Comparison of ENCODE assay signal across 1 cellular context in the genomic region with DNA sequence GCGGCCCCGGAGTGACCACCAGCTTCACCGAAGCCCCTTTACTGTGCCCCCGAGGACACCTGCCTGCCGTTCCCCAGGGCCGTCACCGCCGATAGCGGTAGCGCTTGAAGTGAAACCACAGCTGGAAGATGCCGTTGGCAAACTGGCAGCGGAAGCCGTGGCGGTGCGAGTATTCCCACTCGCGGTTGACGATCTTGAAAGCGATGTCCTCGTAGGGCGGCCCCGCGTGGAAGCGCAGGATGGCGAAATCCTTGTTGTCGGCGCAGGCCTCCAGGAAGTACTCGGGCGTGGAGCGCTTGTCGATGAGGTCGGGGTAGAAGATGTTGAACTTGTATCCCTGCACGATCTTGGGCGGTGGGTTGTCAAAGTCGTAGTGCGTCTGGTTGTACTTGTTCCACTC.
TF ChIP-seq lines count a peak whose summit lies in the region.

No MANE protein-coding gene starts in this region.

TF ChIP-seq in endothelial cell of umbilical vein, 7 proteins besides CTCF, POLR2A, EP300 and RAD21:
- TF ChIP-seq FOS (IDR thresholded peaks at IDR 0.05; ENCODE audit: borderline replicate concordance, insufficient read depth, low read length) (no peak), JUN (IDR thresholded peaks at IDR 0.05; ENCODE audit: borderline replicate concordance, insufficient read depth, insufficient read length, low read depth) (no peak), POLR2AphosphoS5 (IDR thresholded peaks at IDR 0.05; ENCODE audit: insufficient read depth, low read depth, low read length) (no peak), MYC (IDR thresholded peaks at IDR 0.05; ENCODE audit: low read depth, low read length) (no peak), EZH2 (IDR thresholded peaks at IDR 0.05; ENCODE audit: borderline replicate concordance, low read depth, low read length, severe bottlenecking) (no peak), GATA2 (IDR thresholded peaks at IDR 0.05; ENCODE audit: insufficient read depth, insufficient read length, low read depth, low read length) (no peak)
- TF ChIP-seq, protein P1, sequence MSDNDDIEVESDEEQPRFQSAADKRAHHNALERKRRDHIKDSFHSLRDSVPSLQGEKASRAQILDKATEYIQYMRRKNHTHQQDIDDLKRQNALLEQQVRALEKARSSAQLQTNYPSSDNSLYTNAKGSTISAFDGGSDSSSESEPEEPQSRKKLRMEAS (IDR thresholded peaks at IDR 0.05; ENCODE audit: insufficient read depth, insufficient read length) = no peak
